ENCODE assay signal across 21 cellular contexts in genomic region chr2:53230691-53231090, GRCh38.
DNase-seq lines count a peak whose midpoint lies in the region; ATAC-seq, FAIRE-seq and TF ChIP-seq lines count a peak whose summit lies in the region.
"Had no signal": no experiment of that assay in that cellular context is flagged by ENCODE, and none has a peak within 500 bp of the region (broad histone marks: within the 10 kb centered on the region; RNA-seq: fewer than 3 reads in every experiment).

No MANE protein-coding gene starts in this region.

- H3K27me3 Mint-ChIP-seq in activated T-cell treated with anti-CD3 and anti-CD28 coated beads, Interleukin-2, amount 50 U/mL, for 4 hours (ENCODE audit: low read depth): no peaks in the 10 kb centered on the region
- H3K27me3 Mint-ChIP-seq: CD8-positive, alpha-beta memory T cell had no signal

- no peaks in the 10 kb centered on the region for H3K9me3 ChIP-seq in RWPE2 (ENCODE audit: severe bottlenecking)
- H3K9me3 ChIP-seq: BE2C had no signal

- H3K36me3 ChIP-seq in RWPE2 (ENCODE audit: low read depth): no peaks in the 10 kb centered on the region
- H3K36me3 ChIP-seq in bronchial epithelial cell (ENCODE audit: control insufficient read depth, insufficient read depth, low read length): no peaks in the 10 kb centered on the region
- H3K36me3 ChIP-seq: BE2C had no signal

- H3K27me3 ChIP-seq in RWPE2 (ENCODE audit: insufficient read depth, poor library complexity, severe bottlenecking) (no peaks in the 10 kb centered on the region), bronchial epithelial cell (ENCODE audit: control insufficient read depth, insufficient read depth, low read length) (no peaks in the 10 kb centered on the region), foreskin keratinocyte (no peaks in the 10 kb centered on the region)
- H3K27me3 ChIP-seq: BE2C had no signal

- FAIRE-seq in bronchial epithelial cell (lab: Jason Lieb, UNC) (no peak), D721Med (lab: Jason Lieb, UNC) (no peak)
- FAIRE-seq: A204.1, G401.6, GM12891, GM19239, H54 had no signal

- DNase-seq in RWPE2 (ENCODE audit: low spot score): no peak
- DNase-seq in bronchial epithelial cell (ENCODE audit: low read depth): peak; percentile 61
- no peak for DNase-seq in foreskin keratinocyte
- no peak for DNase-seq in activated T-cell treated with anti-CD3 and anti-CD28 coated beads, Interleukin-2, amount 50 U/mL, for 4 hours
- DNase-seq in D721Med (ENCODE audit: insufficient read length, low spot score): no peak
- DNase-seq: ACHN; BE2C; C1 segment of cervical spinal cord; CD4-positive, CD25-positive, alpha-beta regulatory T cell; CD8-positive, alpha-beta memory T cell; COR-L47; HFFc6; IMR-90 had no signal

- H3K27ac ChIP-seq in RWPE2 (ENCODE audit: poor library complexity, severe bottlenecking) (no peak overlapping the region), foreskin keratinocyte (no peak overlapping the region)

- no peak overlapping the region for H3K4me3 ChIP-seq in RWPE2 (ENCODE audit: severe bottlenecking)
- no peak overlapping the region for H3K4me3 ChIP-seq in bronchial epithelial cell (ENCODE audit: low read depth, low read length)
- H3K4me3 ChIP-seq: GM23338 had no signal

- ATAC-seq in RWPE2 (ENCODE audit: low read depth) (0 out of 3 replicates have a peak, but pooled peaks have one; percentile 35), foreskin keratinocyte (peak; percentile 48), HG02588 (IDR thresholded peaks at IDR 0.05; ENCODE audit: unreplicated experiment) (no peak)
- ATAC-seq in activated T-cell treated with anti-CD3 and anti-CD28 coated beads, Interleukin-2, amount 50 U/mL, for 4 hours: no peak
- ATAC-seq: GM23338, HCT116 had no signal

- H3K9me3 Mint-ChIP-seq in activated T-cell treated with anti-CD3 and anti-CD28 coated beads, Interleukin-2, amount 50 U/mL, for 4 hours: no peaks in the 10 kb centered on the region
- H3K9me3 Mint-ChIP-seq: GM23338, HFFc6 had no signal

- peaks cover 13% of the 10 kb centered on the region for H3K4me1 Mint-ChIP-seq in activated T-cell treated with anti-CD3 and anti-CD28 coated beads, Interleukin-2, amount 50 U/mL, for 4 hours (ENCODE audit: low read depth)
- H3K4me1 Mint-ChIP-seq: CD4-positive, CD25-positive, alpha-beta regulatory T cell had no signal

- TF ChIP-seq CTCF in RWPE2 (IDR thresholded peaks at IDR 0.05; ENCODE audit: poor library complexity, severe bottlenecking): no peak
- no peak for TF ChIP-seq CTCF in bronchial epithelial cell (IDR thresholded peaks at IDR 0.05; ENCODE audit: insufficient read depth, low read length, severe bottlenecking)
- TF ChIP-seq CTCF in foreskin keratinocyte (conservative IDR thresholded peaks at IDR 0.05): no peak
- TF ChIP-seq CTCF in D721Med (IDR thresholded peaks at IDR 0.05; ENCODE audit: insufficient read depth, missing control alignments): no peak

- H3K4me1 ChIP-seq in RWPE2 (ENCODE audit: insufficient read depth, poor library complexity, severe bottlenecking) (no peaks in the 10 kb centered on the region), foreskin keratinocyte (no peaks in the 10 kb centered on the region)
- H3K4me1 ChIP-seq: BE2C had no signal

- no peak overlapping the region for H3K4me3 Mint-ChIP-seq in activated T-cell treated with anti-CD3 and anti-CD28 coated beads, Interleukin-2, amount 50 U/mL, for 4 hours
- H3K4me3 Mint-ChIP-seq: CD4-positive, CD25-positive, alpha-beta regulatory T cell; GM23338; HFFc6 had no signal

- H3K36me3 Mint-ChIP-seq in activated T-cell treated with anti-CD3 and anti-CD28 coated beads, Interleukin-2, amount 50 U/mL, for 4 hours (ENCODE audit: insufficient read depth): no peaks in the 10 kb centered on the region
- H3K36me3 Mint-ChIP-seq: CD4-positive, CD25-positive, alpha-beta regulatory T cell had no signal

Comparison
In these comparisons a context has a peak if more than half of its experiments do, and no peak if none do; other contexts are left out.
1. ATAC-seq: peak in RWPE2 (single experiment) and foreskin keratinocyte (single experiment); none in activated T-cell treated with anti-CD3 and anti-CD28 coated beads, Interleukin-2, amount 50 U/mL, for 4 hours (0 of 2) and HG02588 (single experiment).